ENCODE assay signal across 2 cellular contexts in the genomic region with DNA sequence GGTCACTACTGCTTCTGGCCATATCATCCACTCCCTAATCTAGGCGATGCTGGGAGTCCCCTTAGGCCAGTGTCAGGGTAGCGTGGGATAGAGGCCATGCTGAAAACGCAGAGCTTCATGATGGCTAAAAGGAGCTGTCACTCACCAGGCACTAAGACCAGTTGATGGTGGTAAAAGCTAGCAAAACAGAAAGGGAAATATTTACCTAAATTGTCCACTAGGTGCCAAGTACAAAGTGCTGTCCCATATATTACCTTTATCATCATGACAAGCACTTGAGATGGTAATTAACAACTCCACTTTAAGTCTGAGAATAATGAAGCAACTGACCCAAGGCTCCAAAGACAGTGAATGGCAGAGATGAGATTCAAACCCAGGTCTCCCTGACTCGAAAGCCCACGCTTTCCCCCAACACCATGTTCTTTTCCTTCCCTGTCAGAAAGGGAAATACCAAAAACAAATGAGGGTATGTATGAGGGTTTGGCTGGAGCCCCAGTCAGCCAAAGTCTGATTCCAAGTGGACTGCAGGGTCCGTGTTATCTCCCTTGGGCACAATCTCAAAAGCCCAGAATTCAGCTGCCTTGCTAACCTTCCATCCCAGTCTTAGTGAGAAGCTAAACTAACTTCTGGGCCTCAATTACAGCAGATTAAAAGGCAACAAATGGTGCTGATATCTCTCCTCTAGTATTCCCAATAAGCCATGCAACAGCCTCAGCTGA.
TF ChIP-seq lines count a peak whose summit lies in the region.

No MANE protein-coding gene starts in this region.

TF ChIP-seq in SK-N-SH, 30 proteins besides CTCF, POLR2A, EP300 and RAD21 (continued from another document):
- TF ChIP-seq MXI1 (IDR thresholded peaks at IDR 0.05; ENCODE audit: low read depth, low read length): no peak
- TF ChIP-seq, protein P1, sequence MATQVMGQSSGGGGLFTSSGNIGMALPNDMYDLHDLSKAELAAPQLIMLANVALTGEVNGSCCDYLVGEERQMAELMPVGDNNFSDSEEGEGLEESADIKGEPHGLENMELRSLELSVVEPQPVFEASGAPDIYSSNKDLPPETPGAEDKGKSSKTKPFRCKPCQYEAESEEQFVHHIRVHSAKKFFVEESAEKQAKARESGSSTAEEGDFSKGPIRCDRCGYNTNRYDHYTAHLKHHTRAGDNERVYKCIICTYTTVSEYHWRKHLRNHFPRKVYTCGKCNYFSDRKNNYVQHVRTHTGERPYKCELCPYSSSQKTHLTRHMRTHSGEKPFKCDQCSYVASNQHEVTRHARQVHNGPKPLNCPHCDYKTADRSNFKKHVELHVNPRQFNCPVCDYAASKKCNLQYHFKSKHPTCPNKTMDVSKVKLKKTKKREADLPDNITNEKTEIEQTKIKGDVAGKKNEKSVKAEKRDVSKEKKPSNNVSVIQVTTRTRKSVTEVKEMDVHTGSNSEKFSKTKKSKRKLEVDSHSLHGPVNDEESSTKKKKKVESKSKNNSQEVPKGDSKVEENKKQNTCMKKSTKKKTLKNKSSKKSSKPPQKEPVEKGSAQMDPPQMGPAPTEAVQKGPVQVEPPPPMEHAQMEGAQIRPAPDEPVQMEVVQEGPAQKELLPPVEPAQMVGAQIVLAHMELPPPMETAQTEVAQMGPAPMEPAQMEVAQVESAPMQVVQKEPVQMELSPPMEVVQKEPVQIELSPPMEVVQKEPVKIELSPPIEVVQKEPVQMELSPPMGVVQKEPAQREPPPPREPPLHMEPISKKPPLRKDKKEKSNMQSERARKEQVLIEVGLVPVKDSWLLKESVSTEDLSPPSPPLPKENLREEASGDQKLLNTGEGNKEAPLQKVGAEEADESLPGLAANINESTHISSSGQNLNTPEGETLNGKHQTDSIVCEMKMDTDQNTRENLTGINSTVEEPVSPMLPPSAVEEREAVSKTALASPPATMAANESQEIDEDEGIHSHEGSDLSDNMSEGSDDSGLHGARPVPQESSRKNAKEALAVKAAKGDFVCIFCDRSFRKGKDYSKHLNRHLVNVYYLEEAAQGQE (IDR thresholded peaks at IDR 0.05; ENCODE audit: low read depth, low read length): no peak
- TF ChIP-seq, protein P2, sequence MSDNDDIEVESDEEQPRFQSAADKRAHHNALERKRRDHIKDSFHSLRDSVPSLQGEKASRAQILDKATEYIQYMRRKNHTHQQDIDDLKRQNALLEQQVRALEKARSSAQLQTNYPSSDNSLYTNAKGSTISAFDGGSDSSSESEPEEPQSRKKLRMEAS (IDR thresholded peaks at IDR 0.05; ENCODE audit: low read depth): no peak
- TF ChIP-seq NRF1 (IDR thresholded peaks at IDR 0.05; ENCODE audit: low read depth, low read length): no peak
- TF ChIP-seq JUND (IDR thresholded peaks at IDR 0.05): no peak
- no peak for TF ChIP-seq GABPA (IDR thresholded peaks at IDR 0.05; ENCODE audit: low read depth)
- TF ChIP-seq, protein P3, sequence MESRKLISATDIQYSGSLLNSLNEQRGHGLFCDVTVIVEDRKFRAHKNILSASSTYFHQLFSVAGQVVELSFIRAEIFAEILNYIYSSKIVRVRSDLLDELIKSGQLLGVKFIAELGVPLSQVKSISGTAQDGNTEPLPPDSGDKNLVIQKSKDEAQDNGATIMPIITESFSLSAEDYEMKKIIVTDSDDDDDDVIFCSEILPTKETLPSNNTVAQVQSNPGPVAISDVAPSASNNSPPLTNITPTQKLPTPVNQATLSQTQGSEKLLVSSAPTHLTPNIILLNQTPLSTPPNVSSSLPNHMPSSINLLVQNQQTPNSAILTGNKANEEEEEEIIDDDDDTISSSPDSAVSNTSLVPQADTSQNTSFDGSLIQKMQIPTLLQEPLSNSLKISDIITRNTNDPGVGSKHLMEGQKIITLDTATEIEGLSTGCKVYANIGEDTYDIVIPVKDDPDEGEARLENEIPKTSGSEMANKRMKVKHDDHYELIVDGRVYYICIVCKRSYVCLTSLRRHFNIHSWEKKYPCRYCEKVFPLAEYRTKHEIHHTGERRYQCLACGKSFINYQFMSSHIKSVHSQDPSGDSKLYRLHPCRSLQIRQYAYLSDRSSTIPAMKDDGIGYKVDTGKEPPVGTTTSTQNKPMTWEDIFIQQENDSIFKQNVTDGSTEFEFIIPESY (IDR thresholded peaks at IDR 0.05; ENCODE audit: borderline replicate concordance, low read depth): no peak
- no peak for TF ChIP-seq SIN3A (IDR thresholded peaks at IDR 0.05; ENCODE audit: borderline replicate concordance, low read depth, low read length)
- no peak for TF ChIP-seq RCOR1 (IDR thresholded peaks at IDR 0.05; ENCODE audit: low read length)
- TF ChIP-seq FOXJ3 (CRISPR knock-in tag; IDR thresholded peaks at IDR 0.05): no peak
- TF ChIP-seq EZH2phosphoT487 (IDR thresholded peaks at IDR 0.05; ENCODE audit: borderline replicate concordance, low read depth): no peak
- TF ChIP-seq FOSL2 (IDR thresholded peaks at IDR 0.05; ENCODE audit: borderline replicate concordance, low read depth): no peak
- TF ChIP-seq, protein P4, sequence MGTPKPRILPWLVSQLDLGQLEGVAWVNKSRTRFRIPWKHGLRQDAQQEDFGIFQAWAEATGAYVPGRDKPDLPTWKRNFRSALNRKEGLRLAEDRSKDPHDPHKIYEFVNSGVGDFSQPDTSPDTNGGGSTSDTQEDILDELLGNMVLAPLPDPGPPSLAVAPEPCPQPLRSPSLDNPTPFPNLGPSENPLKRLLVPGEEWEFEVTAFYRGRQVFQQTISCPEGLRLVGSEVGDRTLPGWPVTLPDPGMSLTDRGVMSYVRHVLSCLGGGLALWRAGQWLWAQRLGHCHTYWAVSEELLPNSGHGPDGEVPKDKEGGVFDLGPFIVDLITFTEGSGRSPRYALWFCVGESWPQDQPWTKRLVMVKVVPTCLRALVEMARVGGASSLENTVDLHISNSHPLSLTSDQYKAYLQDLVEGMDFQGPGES (IDR thresholded peaks at IDR 0.05; ENCODE audit: low read depth, low read length): no peak

TF ChIP-seq in SK-N-SH treated with all-trans-retinoic acid at 6 μM for 48 hours, 23 proteins besides CTCF, POLR2A, EP300 and RAD21 (continued from another document):
- TF ChIP-seq, protein P5, sequence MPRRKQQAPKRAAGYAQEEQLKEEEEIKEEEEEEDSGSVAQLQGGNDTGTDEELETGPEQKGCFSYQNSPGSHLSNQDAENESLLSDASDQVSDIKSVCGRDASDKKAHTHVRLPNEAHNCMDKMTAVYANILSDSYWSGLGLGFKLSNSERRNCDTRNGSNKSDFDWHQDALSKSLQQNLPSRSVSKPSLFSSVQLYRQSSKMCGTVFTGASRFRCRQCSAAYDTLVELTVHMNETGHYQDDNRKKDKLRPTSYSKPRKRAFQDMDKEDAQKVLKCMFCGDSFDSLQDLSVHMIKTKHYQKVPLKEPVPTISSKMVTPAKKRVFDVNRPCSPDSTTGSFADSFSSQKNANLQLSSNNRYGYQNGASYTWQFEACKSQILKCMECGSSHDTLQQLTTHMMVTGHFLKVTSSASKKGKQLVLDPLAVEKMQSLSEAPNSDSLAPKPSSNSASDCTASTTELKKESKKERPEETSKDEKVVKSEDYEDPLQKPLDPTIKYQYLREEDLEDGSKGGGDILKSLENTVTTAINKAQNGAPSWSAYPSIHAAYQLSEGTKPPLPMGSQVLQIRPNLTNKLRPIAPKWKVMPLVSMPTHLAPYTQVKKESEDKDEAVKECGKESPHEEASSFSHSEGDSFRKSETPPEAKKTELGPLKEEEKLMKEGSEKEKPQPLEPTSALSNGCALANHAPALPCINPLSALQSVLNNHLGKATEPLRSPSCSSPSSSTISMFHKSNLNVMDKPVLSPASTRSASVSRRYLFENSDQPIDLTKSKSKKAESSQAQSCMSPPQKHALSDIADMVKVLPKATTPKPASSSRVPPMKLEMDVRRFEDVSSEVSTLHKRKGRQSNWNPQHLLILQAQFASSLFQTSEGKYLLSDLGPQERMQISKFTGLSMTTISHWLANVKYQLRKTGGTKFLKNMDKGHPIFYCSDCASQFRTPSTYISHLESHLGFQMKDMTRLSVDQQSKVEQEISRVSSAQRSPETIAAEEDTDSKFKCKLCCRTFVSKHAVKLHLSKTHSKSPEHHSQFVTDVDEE (CRISPR knock-in tag; IDR thresholded peaks at IDR 0.05): no peak
- TF ChIP-seq ZFP3 (CRISPR knock-in tag; IDR thresholded peaks at IDR 0.05) (no peak), OSR1 (CRISPR knock-in tag; IDR thresholded peaks at IDR 0.05) (no peak), TCF4 (CRISPR knock-in tag; IDR thresholded peaks at IDR 0.05; ENCODE audit: borderline replicate concordance) (no peak)
- TF ChIP-seq, protein P6, sequence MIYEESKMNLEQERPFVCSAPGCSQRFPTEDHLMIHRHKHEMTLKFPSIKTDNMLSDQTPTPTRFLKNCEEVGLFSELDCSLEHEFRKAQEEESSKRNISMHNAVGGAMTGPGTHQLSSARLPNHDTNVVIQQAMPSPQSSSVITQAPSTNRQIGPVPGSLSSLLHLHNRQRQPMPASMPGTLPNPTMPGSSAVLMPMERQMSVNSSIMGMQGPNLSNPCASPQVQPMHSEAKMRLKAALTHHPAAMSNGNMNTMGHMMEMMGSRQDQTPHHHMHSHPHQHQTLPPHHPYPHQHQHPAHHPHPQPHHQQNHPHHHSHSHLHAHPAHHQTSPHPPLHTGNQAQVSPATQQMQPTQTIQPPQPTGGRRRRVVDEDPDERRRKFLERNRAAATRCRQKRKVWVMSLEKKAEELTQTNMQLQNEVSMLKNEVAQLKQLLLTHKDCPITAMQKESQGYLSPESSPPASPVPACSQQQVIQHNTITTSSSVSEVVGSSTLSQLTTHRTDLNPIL (CRISPR knock-in tag; IDR thresholded peaks at IDR 0.05; ENCODE audit: low read depth): no peak
